Comparison of ENCODE assay signal across 8 cellular contexts in the genomic region with DNA sequence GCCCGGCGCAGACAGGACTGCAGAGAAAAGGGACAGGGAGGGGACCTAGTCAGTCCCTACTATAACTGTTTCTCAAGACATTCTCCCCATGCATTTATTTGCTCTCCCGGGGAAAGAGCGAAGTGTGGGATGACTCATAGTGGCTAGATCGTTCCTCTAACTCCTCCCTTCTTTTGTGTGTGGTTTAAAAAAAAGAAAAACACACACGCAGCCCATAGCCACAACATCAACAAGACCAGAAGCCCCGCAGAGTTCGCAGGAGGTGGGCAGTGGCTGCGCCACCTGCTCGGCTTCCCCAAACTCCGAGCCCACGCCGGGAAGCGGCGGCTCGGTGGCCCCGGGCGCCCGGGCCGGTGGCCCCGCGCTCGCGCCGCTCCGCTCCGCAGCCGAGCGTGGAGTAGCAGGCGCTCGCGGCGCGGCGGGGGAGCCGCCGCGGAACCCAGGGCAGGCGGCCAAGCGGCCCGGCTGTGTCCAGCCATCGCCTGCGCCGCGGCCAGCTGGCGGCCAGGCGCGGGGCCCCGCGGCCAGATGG. TPM values are rescaled to one million over a fixed set of nuclear protein-coding genes. Genes with fewer than 3 reads are reported as not detected.
A peak's percentile ranks its signal among the peaks of the same experiment; 100 is the strongest.
DNase-seq lines count a peak whose midpoint lies in the region; ATAC-seq and TF ChIP-seq lines count a peak whose summit lies in the region.

No MANE protein-coding gene starts in this region.

- no TSS peak for BruUV-seq in IMR-90 (replicated peaks; lab: Mats Ljungman, UMichigan)

- H4K5ac ChIP-seq in IMR-90 (ENCODE audit: low read depth, low read length), result no peak overlapping the region

- H2BK15ac ChIP-seq in IMR-90 (ENCODE audit: low read depth, low read length), result no peak overlapping the region

- dilution Hi-C loops in IMR-90 (cut with HindIII; ENCODE audit: low sequenced_read_pairs, unreplicated experiment), result no loop called here

- H2BK5ac ChIP-seq in IMR-90 (ENCODE audit: low read depth, low read length, poor library complexity, severe bottlenecking), result peak overlapping the region; percentile 33

- in situ Hi-C loops in IMR-90 (cut with MboI; ENCODE audit: low sequenced_read_pairs), result no loop called here
- in situ Hi-C loops in astrocyte of the spinal cord (cut with HindIII; ENCODE audit: low sequenced_read_pairs), result no loop called here

- H3K4me1 ChIP-seq in IMR-90 (ENCODE audit: control insufficient read depth, insufficient read depth, low read length), result peaks cover 8% of the 10 kb centered on the region; the same call in 1 of the 2 replicates

- H3K4me3 ChIP-seq in IMR-90 (ENCODE audit: insufficient read depth, low read depth, low read length) (peak overlapping the region; percentile 79), astrocyte of the spinal cord (ENCODE audit: low read depth, low read length) (peak overlapping the region; percentile 50), retinal pigment epithelial cell (ENCODE audit: low read length) (peak overlapping the region; percentile 66)

- H3K27ac ChIP-seq in IMR-90 (ENCODE audit: insufficient read depth, low read length), result 0 out of 2 replicates have a peak overlapping the region, but pooled peaks have one; percentile 14

- H3K27me3 Mint-ChIP-seq in T-cell, result no peaks in the 10 kb centered on the region

- H2AK5ac ChIP-seq in IMR-90 (ENCODE audit: low read depth, low read length), result no peak overlapping the region

- peak overlapping the region; percentile 40 for H3K9ac ChIP-seq in IMR-90 (ENCODE audit: low read depth, low read length)

- peaks cover 22 to 28% (median 27%) of the 10 kb centered on the region in 3 donors for H3K4me1 Mint-ChIP-seq in T-cell

- no peaks in the 10 kb centered on the region for H3K9me3 Mint-ChIP-seq in T-cell

- DNase-seq in GF-D8 (lab: John Stamatoyannopoulos, UW), result peak; percentile 48
- DNase-seq in IMR-90, result peak; percentile 83
- peak in 17 of 34 experiments; percentile 2 to 45 (median 11) for DNase-seq in T-cell
- DNase-seq in astrocyte of the spinal cord (ENCODE audit: low read depth, low spot score), result peak; percentile 94
- DNase-seq in hypothalamus (lab: John Stamatoyannopoulos, UW), result peak in 40 of 51 donors; percentile 10 to 86 (median 56)
- DNase-seq in retinal pigment epithelial cell (ENCODE audit: low read depth), result peak; percentile 61
- DNase-seq in cerebellar nuclear complex (lab: John Stamatoyannopoulos, UW), result no peak

- POLR2A ChIA-PET in IMR-90 (lab: Charles Lee; ENCODE audit: unreplicated experiment) (no interaction called here), T-cell (lab: Charles Lee) (interaction anchor here in 1 of 2 donors (0.6 to 0.7 kb wide), 2 partner anchors 1381 to 1986 kb away, joined by 3 to 5 read pairs; no protein-coding TSS in a partner anchor)

- H4K20me1 ChIP-seq in IMR-90 (ENCODE audit: insufficient read depth, low read length), result peaks cover 4% of the 10 kb centered on the region; the same call in 1 of the 2 replicates

- intact Hi-C loops in IMR-90 (cut with micrococcal nuclease), result no loop called here

- peak overlapping the region; percentile 97 for H3K4me2 ChIP-seq in IMR-90 (ENCODE audit: low read depth, low read length)

- H3K27ac Mint-ChIP-seq in T-cell, result peak overlapping the region; percentile 85 to 90

- no peak overlapping the region for H4K91ac ChIP-seq in IMR-90 (ENCODE audit: insufficient read depth, low read depth, low read length)

- no peak for TF ChIP-seq RAD21 in IMR-90 (IDR thresholded peaks at IDR 0.05; ENCODE audit: low read length)

- CTCF ChIA-PET in IMR-90 (lab: Yijun Ruan, JAX), result no interaction called here
- CTCF ChIA-PET in T-cell (lab: Charles Lee), result interaction anchor here (0.5 to 1.5 kb wide), 4 partner anchors 13 to 1068 kb away, joined by 3 to 8 read pairs (median 6); partner anchors contain the start of gene CLYBL (in 1 of the 2)

- H2AK9ac ChIP-seq in IMR-90 (replicated peaks; ENCODE audit: low read depth, low read length, poor library complexity), result peak overlapping the region; percentile 86

- ATAC-seq in GM21737 (IDR thresholded peaks at IDR 0.05; ENCODE audit: unreplicated experiment) (peak; percentile 18), IMR-90 (ENCODE audit: low read depth) (peak; percentile 11), T-cell (replicated peaks in 1 of 4) (peak in 3 of 4 experiments; percentile 14 to 24 (median 17))

- H2AFZ ChIP-seq in IMR-90 (replicated peaks; ENCODE audit: low read length, poor library complexity), result peak overlapping the region; percentile 90

- 0 out of 2 replicates have a peak overlapping the region, but pooled peaks have one; percentile 24 for H3K4ac ChIP-seq in IMR-90 (ENCODE audit: low read depth, low read length)

- no peak overlapping the region for H4K8ac ChIP-seq in IMR-90 (ENCODE audit: low read depth in 2 of 2, low read length in 2 of 2)

- H3K9me1 ChIP-seq in IMR-90 (ENCODE audit: insufficient read depth, low read length), result peaks cover 4% of the 10 kb centered on the region; the same call in 1 of the 2 replicates

- H3K36me3 ChIP-seq in IMR-90 (ENCODE audit: control insufficient read depth, insufficient read depth, low read length), result peaks cover 4% of the 10 kb centered on the region; the same call in 1 of the 2 replicates

- H2BK20ac ChIP-seq in IMR-90 (ENCODE audit: low read depth, low read length), result no peak overlapping the region

- H3K36me3 Mint-ChIP-seq in T-cell, result peaks cover 8% of the 10 kb centered on the region

- peak overlapping the region; percentile 39; the same call in 1 of the 2 replicates for H3K23ac ChIP-seq in IMR-90 (ENCODE audit: low read depth, low read length)

- no peak overlapping the region for H3K18ac ChIP-seq in IMR-90 (ENCODE audit: low read depth, low read length)

- no peak overlapping the region for H2BK120ac ChIP-seq in IMR-90 (ENCODE audit: low read depth, low read length)

- H3K14ac ChIP-seq in IMR-90 (replicated peaks; ENCODE audit: low read depth, low read length), result peak overlapping the region; percentile 54; the same call in 1 of the 2 replicates

- TF ChIP-seq CTCF in IMR-90 (conservative IDR thresholded peaks at IDR 0.05; ENCODE audit: low read depth, low read length), result no peak
- no peak for TF ChIP-seq CTCF in astrocyte of the spinal cord (IDR thresholded peaks at IDR 0.05; ENCODE audit: low read depth, low read length)
- no peak for TF ChIP-seq CTCF in retinal pigment epithelial cell (conservative IDR thresholded peaks at IDR 0.05; ENCODE audit: low read depth, low read length)

- peaks cover 4 to 17% of the 10 kb centered on the region in 2 experiments for H3K79me1 ChIP-seq in IMR-90 (ENCODE audit: low read depth in 1 of 2, low read length in 2 of 2)

- WGBS in IMR-90 (ENCODE audit: extremely low coverage in 2 of 2, insufficient read length in 1 of 2), 2 experiments, result 0% methylated on average over 15 of the region's 50 CpGs; no CpG with 5 or more reads in 1 of the 2 experiments

- no peak overlapping the region; the same call in 1 of the 2 replicates for H3K56ac ChIP-seq in IMR-90 (ENCODE audit: extremely low read depth, insufficient read depth, low read length)

- no peaks in the 10 kb centered on the region; the same call in 1 of the 2 replicates for H3K27me3 ChIP-seq in IMR-90 (ENCODE audit: control insufficient read depth, insufficient read depth, low read length)

- H3K4me3 Mint-ChIP-seq in T-cell, result peak overlapping the region; percentile 88 to 95 (median 94)

- H3K9me3 ChIP-seq in IMR-90 (ENCODE audit: control insufficient read depth, insufficient read depth, low read length), result no peaks in the 10 kb centered on the region

- TF ChIP-seq POLR2A in IMR-90 (IDR thresholded peaks at IDR 0.05; ENCODE audit: low read depth, low read length), result no peak

TF ChIP-seq in IMR-90, 13 proteins besides CTCF, POLR2A, EP300 and RAD21:
- no peak for TF ChIP-seq CHD1 (IDR thresholded peaks at IDR 0.05; ENCODE audit: low read depth, low read length)
- TF ChIP-seq FOS (IDR thresholded peaks at IDR 0.05; ENCODE audit: low read depth, low read length), result peak; percentile 67; the same call in 1 of the 2 replicates
- 0 out of 2 replicates have a peak, but pooled peaks have one; percentile 5 for TF ChIP-seq BHLHE40 (IDR thresholded peaks at IDR 0.05; ENCODE audit: low read depth, low read length)
TF ChIP-seq in IMR-90: peak in this region for 2.

RNA-seq across cellular contexts. Expression of gene TMTC4, which starts 0.7 kb away (rescaled TPM):
- total RNA-seq in IMR-90 (2012; rRNA removed) (13.1 and 14.3 TPM in 2 replicates), T-cell (10 to 100 TPM in 4 of 5 donors, 1 to 10 TPM in 1; 7.0 to 52.2 (median 27.7) TPM)
- polyA plus RNA-seq in IMR-90 (2012; rRNA removed), result 7.4 and 8.4 TPM in 2 replicates
- 6.2 and 6.5 TPM in 2 replicates for polyA plus RNA-seq in IMR-90 (2012; cell fraction: cytosol; rRNA removed)
- polyA plus RNA-seq in IMR-90 (2012; cell fraction: nucleus; rRNA removed; ENCODE audit: low replicate concordance), result 9.1 and 18.2 TPM in 2 replicates

Comparison
In these comparisons a context has a peak if more than half of its experiments do, and no peak if none do; other contexts are left out.
1. DNase-seq: peak in GF-D8 (single experiment), IMR-90 (single experiment), astrocyte of the spinal cord (single experiment), hypothalamus (40 of 51) and retinal pigment epithelial cell (single experiment); none in cerebellar nuclear complex (0 of 2).
2. Peak in every context shown above with its lines, with median percentiles within 50 percentile points of each other: ATAC-seq and H3K4me3 ChIP-seq.